Comparison of ENCODE assay signal across 8 cellular contexts in genomic region chr7:1533569-1534329, GRCh38. TPM values are rescaled to one million over a fixed set of nuclear protein-coding genes. Genes with fewer than 3 reads are reported as not detected.
DNase-seq lines count a peak whose midpoint lies in the region; FAIRE-seq and TF ChIP-seq lines count a peak whose summit lies in the region.

No MANE protein-coding gene starts in this region.

- H2AK5ac ChIP-seq in neuronal stem cell (ENCODE audit: low read depth, low read length): peak overlapping the region; percentile 97

- H3K9me3 ChIP-seq in neuronal stem cell (replicated peaks in 1 of 2; ENCODE audit: control insufficient read depth in 2 of 2, insufficient read depth in 1 of 2, low read depth in 1 of 2, low read length in 2 of 2): no peaks in the 10 kb centered on the region

- H3K23ac ChIP-seq in neuronal stem cell (ENCODE audit: low read depth, low read length, poor library complexity): peak overlapping the region; percentile 93

- H2AFZ ChIP-seq in neuronal stem cell (ENCODE audit: low read length): no peak overlapping the region

- no peak overlapping the region for H3K4ac ChIP-seq in neuronal stem cell (ENCODE audit: low read length)

- H3K27me3 ChIP-seq in neuronal stem cell (ENCODE audit: control insufficient read depth in 3 of 3, insufficient read depth in 3 of 3, low read depth in 1 of 3, low read length in 3 of 3): peaks cover 0 to 15% (median 9%) of the 10 kb centered on the region in 3 experiments

- H2BK5ac ChIP-seq in neuronal stem cell (ENCODE audit: low read length): peak overlapping the region; percentile 60

- no peak for FAIRE-seq in D721Med (lab: Jason Lieb, UNC)

- peaks cover 44 to 60% of the 10 kb centered on the region in 2 donors for H3K4me1 ChIP-seq in neuronal stem cell (ENCODE audit: control insufficient read depth in 2 of 2, insufficient read depth in 1 of 2, low read depth in 1 of 2, low read length in 2 of 2)

- H3K4me2 ChIP-seq in neuronal stem cell (ENCODE audit: insufficient read depth, low read length, poor library complexity, severe bottlenecking): peak overlapping the region; percentile 11

- peak overlapping the region; percentile 73 for H2BK12ac ChIP-seq in neuronal stem cell (ENCODE audit: low read length)

- peak overlapping the region; percentile 65 for H4K8ac ChIP-seq in neuronal stem cell (ENCODE audit: low read depth, low read length)

- no peak overlapping the region for H3K27ac ChIP-seq in neuronal stem cell (replicated peaks; ENCODE audit: low read length)

- no peaks in the 10 kb centered on the region for H3K36me3 ChIP-seq in neuronal stem cell (replicated peaks in 1 of 2; ENCODE audit: control insufficient read depth in 2 of 2, insufficient read depth in 2 of 2, low read length in 2 of 2)

- H3K14ac ChIP-seq in neuronal stem cell (ENCODE audit: low read length): peak overlapping the region; percentile 47

- H3K9ac ChIP-seq in neuronal stem cell (ENCODE audit: low read depth, low read length, poor library complexity): no peak overlapping the region

- TF ChIP-seq CTCF in GM20000 (IDR thresholded peaks at IDR 0.05; ENCODE audit: extremely low read depth, missing control alignments): no peak
- no peak for TF ChIP-seq CTCF in D721Med (IDR thresholded peaks at IDR 0.05; ENCODE audit: insufficient read depth, missing control alignments)

- no CpG with 5 or more reads among the region's 24 CpGs for WGBS in neuronal stem cell (ENCODE audit: extremely low coverage in 2 of 2, insufficient read length in 2 of 2, insufficient replicate concordance in 1 of 2), 2 donors

- no peak overlapping the region for H3K4me3 ChIP-seq in neuronal stem cell (ENCODE audit: low read length in 2 of 2)

- peak overlapping the region; percentile 61 for H2BK120ac ChIP-seq in neuronal stem cell (ENCODE audit: low read depth, low read length)

- peak overlapping the region; percentile 83 for H3K18ac ChIP-seq in neuronal stem cell (ENCODE audit: low read length)

- DNase-seq in ACHN: peak; percentile 85
- DNase-seq in GM20000 (ENCODE audit: low spot score): peak; percentile 78
- peak; percentile 56 for DNase-seq in T1000 (lab: John Stamatoyannopoulos, UW)
- peak; percentile 54 for DNase-seq in epidermal melanocyte (ENCODE audit: insufficient read length, low spot score)
- no peak for DNase-seq in neuronal stem cell (ENCODE audit: low spot score)
- no peak for DNase-seq in D721Med (ENCODE audit: insufficient read length, low spot score)
- DNase-seq in NCI-H510A treated with DMSO at 0.1 percent for 48 hours (lab: John Stamatoyannopoulos, UW): no peak
- DNase-seq in effector CD8-positive, alpha-beta T cell (lab: John Stamatoyannopoulos, UW): no peak

- peaks cover 10% of the 10 kb centered on the region for H3K79me1 ChIP-seq in neuronal stem cell (ENCODE audit: low read depth, low read length)

- H2BK15ac ChIP-seq in neuronal stem cell (ENCODE audit: low read length): peak overlapping the region; percentile 92

- in situ Hi-C loops in ACHN (cut with HindIII; ENCODE audit: low pct_ligation_motif_present, low pct_unique_long_range_greater_than_20kb, low sequenced_read_pairs): no loop called here

- no peak overlapping the region for H4K91ac ChIP-seq in neuronal stem cell (ENCODE audit: low read depth, low read length, poor library complexity)

RNA-seq across cellular contexts. Expression of gene MAFK, which starts 3.2 kb away (rescaled TPM):
- polyA plus RNA-seq in neuronal stem cell (2013, experiment 1 of 2): 4.4 TPM
- polyA plus RNA-seq in neuronal stem cell (2013, experiment 2 of 2): 4.1 TPM

RNA-seq across cellular contexts. Expression of gene TMEM184A, which starts 22.3 kb away (rescaled TPM):
- 0.32 TPM for polyA plus RNA-seq in neuronal stem cell (2013, experiment 1 of 2)
- polyA plus RNA-seq in neuronal stem cell (2013, experiment 2 of 2): 0.28 TPM

RNA-seq across cellular contexts. Expression of gene INTS1, which starts 29.6 kb away (rescaled TPM):
- polyA plus RNA-seq in neuronal stem cell (2013, experiment 1 of 2): 25.3 TPM
- 24.4 TPM for polyA plus RNA-seq in neuronal stem cell (2013, experiment 2 of 2)

RNA-seq across cellular contexts. Expression of gene PSMG3, which starts 36.1 kb away (rescaled TPM):
- 16.9 TPM for polyA plus RNA-seq in neuronal stem cell (2013, experiment 1 of 2)
- 15.7 TPM for polyA plus RNA-seq in neuronal stem cell (2013, experiment 2 of 2)

Comparison
In these comparisons a context has a peak if more than half of its experiments do, and no peak if none do; other contexts are left out.
1. DNase-seq: peak in ACHN (single experiment), GM20000 (single experiment), T1000 (single experiment) and epidermal melanocyte (single experiment); none in neuronal stem cell (single experiment), D721Med (single experiment), NCI-H510A treated with DMSO at 0.1 percent for 48 hours (single experiment) and effector CD8-positive, alpha-beta T cell (single experiment).